18 cellular contexts compared by ENCODE assay signal in the genomic region with DNA sequence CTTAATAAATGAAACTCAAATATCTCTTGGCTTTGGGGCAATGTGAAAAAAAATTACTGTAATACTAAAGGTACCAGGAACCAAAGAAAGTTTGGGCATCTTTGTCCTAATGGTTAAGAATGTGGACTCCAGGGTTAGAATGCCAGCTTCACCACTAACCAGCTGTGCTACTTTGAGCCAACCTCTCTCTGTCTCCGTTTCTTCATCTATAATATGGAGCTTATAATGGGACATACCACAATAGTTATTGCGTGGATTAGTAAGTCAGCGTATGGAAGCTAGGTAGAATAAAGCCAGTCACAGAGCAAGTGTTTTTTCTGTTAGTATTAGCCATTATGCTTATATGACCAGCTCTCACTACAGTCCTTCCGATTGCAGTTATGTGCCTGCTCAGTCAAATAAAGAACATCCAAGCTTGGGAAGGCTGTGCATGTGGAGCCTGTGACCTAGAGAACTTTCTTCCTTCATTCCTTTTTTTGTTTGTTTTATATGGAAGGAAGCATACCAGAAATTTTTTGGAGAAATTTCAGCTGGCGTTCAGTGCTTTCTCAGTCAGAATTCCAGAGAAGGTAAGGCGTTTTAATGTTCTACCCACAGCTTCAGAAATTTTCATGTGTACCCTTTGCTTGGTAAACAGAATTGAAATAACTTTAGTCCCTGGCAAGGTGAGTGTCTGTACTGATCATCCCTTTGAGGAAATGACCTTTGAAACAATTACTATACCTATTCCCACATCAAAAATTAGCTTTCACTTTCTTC.
A peak's percentile ranks its signal among the peaks of the same experiment; 100 is the strongest.
DNase-seq lines count a peak whose midpoint lies in the region; ATAC-seq, FAIRE-seq and TF ChIP-seq lines count a peak whose summit lies in the region.
"Had no signal": no experiment of that assay in that cellular context is flagged by ENCODE, and none has a peak within 500 bp of the region (broad histone marks: within the 10 kb centered on the region; RNA-seq: fewer than 3 reads in every experiment).

No MANE protein-coding gene starts in this region.

- no peaks in the 10 kb centered on the region for H3K36me3 ChIP-seq in PC-9 (ENCODE audit: low read depth)
- H3K36me3 ChIP-seq: cardiac muscle cell had no signal

- intact Hi-C loops in PC-9 (cut with micrococcal nuclease; ENCODE audit: unreplicated experiment), result loop anchor here (1.0 kb wide), 1 partner anchor 607 kb away; no protein-coding TSS in a partner anchor

- peak overlapping the region; percentile 49 for H3K27ac ChIP-seq in PC-9
- H3K27ac ChIP-seq: cardiac muscle cell, parathyroid adenoma had no signal

- no peak overlapping the region for H3K4me3 Mint-ChIP-seq in mesothelial cell of epicardium
- H3K4me3 Mint-ChIP-seq: activated T-helper 17 cell treated with anti-CD3 and anti-CD28 coated beads, Interleukin-2, amount 50 U/mL, for 72 hours; memory B cell; T-helper 17 cell had no signal

- H4K20me1 ChIP-seq in PC-9 (ENCODE audit: insufficient read depth), result no peaks in the 10 kb centered on the region

- H3K27ac Mint-ChIP-seq in mesothelial cell of epicardium, result peak overlapping the region; percentile 68
- H3K27ac Mint-ChIP-seq: activated T-helper 17 cell treated with anti-CD3 and anti-CD28 coated beads, Interleukin-2, amount 50 U/mL, for 72 hours; memory B cell; T-helper 17 cell had no signal

- H3K4me3 ChIP-seq in AG10803 (ENCODE audit: low read length) (no peak overlapping the region), PC-9 (0 out of 2 replicates have a peak overlapping the region, but pooled peaks have one; percentile 18)
- H3K4me3 ChIP-seq: cardiac muscle cell had no signal

- H3K27me3 Mint-ChIP-seq in mesothelial cell of epicardium (ENCODE audit: low read depth), result no peaks in the 10 kb centered on the region
- H3K27me3 Mint-ChIP-seq: memory B cell had no signal

- H3K9me2 ChIP-seq in PC-9 (ENCODE audit: insufficient read depth), result no peaks in the 10 kb centered on the region

- no TSS peak for BruUV-seq in PC-9 (replicated peaks; lab: Mats Ljungman, UMichigan)

- peak overlapping the region; percentile 0; the same call in 1 of the 2 replicates for H2AFZ ChIP-seq in PC-9
- H2AFZ ChIP-seq: parathyroid adenoma had no signal

- H3K4me1 ChIP-seq in PC-9 (replicated peaks; ENCODE audit: insufficient read depth), result no peaks in the 10 kb centered on the region; the same call in 1 of the 2 replicates
- H3K4me1 ChIP-seq: parathyroid adenoma had no signal

- POLR2A ChIA-PET in PC-9 (lab: Charles Lee; ENCODE audit: unreplicated experiment), result interaction anchor here (0.6 to 0.7 kb wide), 5 partner anchors 67 to 1990 kb away, joined by 3 to 6 read pairs (median 3); no protein-coding TSS in a partner anchor

- H3F3A ChIP-seq in PC-9 (ENCODE audit: insufficient read depth, low read depth), result no peaks in the 10 kb centered on the region

- no peaks in the 10 kb centered on the region for H3K79me2 ChIP-seq in PC-9 (ENCODE audit: low read depth)
- H3K79me2 ChIP-seq: parathyroid adenoma had no signal

- ATAC-seq in GM19455 (IDR thresholded peaks at IDR 0.05; ENCODE audit: unreplicated experiment), result no peak
- ATAC-seq: activated T-helper 17 cell treated with anti-CD3 and anti-CD28 coated beads, Interleukin-2, amount 50 U/mL, for 72 hours; T-helper 17 cell had no signal

- FAIRE-seq in endometrium (lab: Jason Lieb, UNC) (peak; percentile 57), GM12891 (lab: Jason Lieb, UNC) (no peak)
- FAIRE-seq: GM19239 had no signal

- peaks cover 10% of the 10 kb centered on the region for H3K4me1 Mint-ChIP-seq in mesothelial cell of epicardium
- H3K4me1 Mint-ChIP-seq: activated T-helper 17 cell treated with anti-CD3 and anti-CD28 coated beads, Interleukin-2, amount 50 U/mL, for 72 hours; memory B cell; T-helper 17 cell had no signal

- TF ChIP-seq CTCF in AG10803 (conservative IDR thresholded peaks at IDR 0.05; ENCODE audit: low read length), result no peak
- TF ChIP-seq CTCF in PC-9 (conservative IDR thresholded peaks at IDR 0.05), result no peak
- no peak for TF ChIP-seq CTCF in mesothelial cell of epicardium (IDR thresholded peaks at IDR 0.05; ENCODE audit: unreplicated experiment)

- CTCF ChIA-PET in PC-9 (lab: Charles Lee), result interaction anchor here (0.6 kb wide), 1 partner anchor 105 kb away, joined by 4 read pairs; no protein-coding TSS in a partner anchor

- H3K36me3 Mint-ChIP-seq in mesothelial cell of epicardium, result no peaks in the 10 kb centered on the region
- H3K36me3 Mint-ChIP-seq: memory B cell had no signal

- peaks cover 3% of the 10 kb centered on the region for H3K9me3 Mint-ChIP-seq in mesothelial cell of epicardium
- H3K9me3 Mint-ChIP-seq: activated T-helper 17 cell treated with anti-CD3 and anti-CD28 coated beads, Interleukin-2, amount 50 U/mL, for 72 hours; memory B cell had no signal

- DNase-seq in AG10803 (ENCODE audit: low read depth), result peak; percentile 87
- DNase-seq in PC-9, result peak; percentile 12 to 52
- DNase-seq in mesothelial cell of epicardium (ENCODE audit: low spot score in 2 of 2, unreplicated experiment in 2 of 2), result no peak
- DNase-seq in GM12891 (ENCODE audit: insufficient read length, low spot score), result no peak
- no peak for DNase-seq in occipital lobe (lab: John Stamatoyannopoulos, UW)
- no peak for DNase-seq in NCI-H2196 (lab: John Stamatoyannopoulos, UW; ENCODE audit: unreplicated experiment)
- DNase-seq: activated CD4-positive, alpha-beta T cell treated with anti-CD3 and anti-CD28 coated beads for 48 hours; DND-41; MV-4-11; stimulated activated CD4-positive, alpha-beta T cell treated with anti-CD3 and anti-CD28 coated beads, Interleukin-1b, Interleukin-23, amount 100 ng/mL, for 48 hours; T-helper 17 cell had no signal

- H3K9me3 ChIP-seq in PC-9 (ENCODE audit: insufficient read depth, low read depth), result no peaks in the 10 kb centered on the region

- no peak for TF ChIP-seq POLR2A in GM12891 (IDR thresholded peaks at IDR 0.05; ENCODE audit: low read depth, low read length)

- peak overlapping the region; percentile 39; the same call in 1 of the 2 replicates for H3K4me2 ChIP-seq in PC-9

- H3K27me3 ChIP-seq in PC-9 (ENCODE audit: insufficient read depth, low read depth), result no peaks in the 10 kb centered on the region
- H3K27me3 ChIP-seq: cardiac muscle cell had no signal

TF ChIP-seq in GM12891, 5 proteins besides CTCF, POLR2A, EP300 and RAD21:
- TF ChIP-seq SPI1 (IDR thresholded peaks at IDR 0.05; ENCODE audit: low read depth, low read length) (no peak), POLR2AphosphoS5 (IDR thresholded peaks at IDR 0.05; ENCODE audit: low read depth, low read length) (no peak), POU2F2 (IDR thresholded peaks at IDR 0.05; ENCODE audit: low read depth, low read length) (no peak), TAF1 (IDR thresholded peaks at IDR 0.05; ENCODE audit: low read depth, low read length) (no peak), PAX5 (IDR thresholded peaks at IDR 0.05; ENCODE audit: insufficient read depth, low read length, severe bottlenecking) (no peak)

Comparison
In these comparisons a context has a peak if more than half of its experiments do, and no peak if none do; other contexts are left out.
1. DNase-seq: peak in AG10803 (single experiment) and PC-9 (2 of 2); none in mesothelial cell of epicardium (0 of 2), GM12891 (single experiment), occipital lobe (single experiment) and NCI-H2196 (single experiment).